ENCODE assay signal across 14 cellular contexts in the genomic region with DNA sequence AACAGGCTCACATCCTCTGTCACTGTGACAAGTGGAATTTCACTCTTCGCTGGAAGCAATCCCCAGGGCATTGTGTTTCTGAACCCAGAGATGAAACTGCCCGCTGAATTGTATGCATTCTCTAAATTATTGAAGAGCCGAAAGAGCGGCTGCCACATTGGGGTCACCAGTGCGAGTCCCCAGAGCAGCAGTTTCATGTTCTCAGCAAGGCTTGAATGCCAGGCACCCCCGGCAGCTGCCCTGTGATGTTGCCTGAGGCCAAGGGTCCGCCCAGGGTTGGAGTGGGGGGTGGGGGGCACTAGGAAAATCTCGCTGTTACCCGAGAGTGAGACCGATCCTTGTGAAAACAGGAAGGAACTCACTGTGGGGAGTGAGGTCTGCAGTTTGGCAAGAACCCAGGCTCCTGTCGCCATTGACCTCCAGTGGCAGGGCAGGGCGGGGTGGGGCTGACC. TPM values are rescaled to one million over a fixed set of nuclear protein-coding genes. Genes with fewer than 3 reads are reported as not detected.
DNase-seq lines count a peak whose midpoint lies in the region; ATAC-seq lines count a peak whose summit lies in the region.
"Had no signal": no experiment of that assay in that cellular context is flagged by ENCODE, and none has a peak within 500 bp of the region (broad histone marks: within the 10 kb centered on the region; RNA-seq: fewer than 3 reads in every experiment).

No MANE protein-coding gene starts in this region.

- H3K9me3 Mint-ChIP-seq in activated T-helper 1 cell treated with anti-CD3 and anti-CD28 coated beads, Interleukin-12 subunit alpha, Interleukin-12 subunit beta, Interleukin-2, Interleukin-4 antibody, amounts not matched to agents 30 ng/mL and 10 ng/mL and 1 ng/mL, durations not matched to agents 14 hours and 24 hours and 36 hours, result no peaks in the 10 kb centered on the region

- no peaks in the 10 kb centered on the region for H3K4me1 Mint-ChIP-seq in activated T-helper 1 cell treated with anti-CD3 and anti-CD28 coated beads, Interleukin-12 subunit alpha, Interleukin-12 subunit beta, Interleukin-2, Interleukin-4 antibody, amounts not matched to agents 30 ng/mL and 10 ng/mL and 1 ng/mL, durations not matched to agents 14 hours and 24 hours and 36 hours (ENCODE audit: low read depth)

- DNase-seq in GF-D8 (lab: John Stamatoyannopoulos, UW), result peak; percentile 6
- DNase-seq in OCI-M1 (lab: John Stamatoyannopoulos, UW), result peak; percentile 11
- DNase-seq in islet precursor cell, result peak; percentile 83
- no peak for DNase-seq in activated T-helper 1 cell treated with anti-CD3 and anti-CD28 coated beads, Interleukin-12 subunit alpha, Interleukin-12 subunit beta, Interleukin-2, Interleukin-4 antibody, amounts not matched to agents 30 ng/mL and 10 ng/mL and 1 ng/mL, durations not matched to agents 14 hours and 24 hours and 36 hours (ENCODE audit: low spot score)
- DNase-seq in NCI-H1930 (lab: John Stamatoyannopoulos, UW), result no peak
- DNase-seq: amniotic stem cell; left cardiac atrium; MG63; stimulated activated CD4-positive, alpha-beta T cell treated with anti-CD3 and anti-CD28 coated beads, Interleukin-12 subunit alpha, Interleukin-12 subunit beta, amount 100 ng/mL, for 4 hours had no signal

- intact Hi-C loops in activated T-helper 1 cell treated with anti-CD3 and anti-CD28 coated beads, Interleukin-12 subunit alpha, Interleukin-12 subunit beta, Interleukin-2, Interleukin-4 antibody, amounts not matched to agents 30 ng/mL and 10 ng/mL and 1 ng/mL, durations not matched to agents 14 hours and 24 hours and 36 hours (cut with micrococcal nuclease), result no loop called here

- no peak overlapping the region for H3K4me3 Mint-ChIP-seq in activated T-helper 1 cell treated with anti-CD3 and anti-CD28 coated beads, Interleukin-12 subunit alpha, Interleukin-12 subunit beta, Interleukin-2, Interleukin-4 antibody, amounts not matched to agents 30 ng/mL and 10 ng/mL and 1 ng/mL, durations not matched to agents 14 hours and 24 hours and 36 hours

- H3K27ac Mint-ChIP-seq in activated T-helper 1 cell treated with anti-CD3 and anti-CD28 coated beads, Interleukin-12 subunit alpha, Interleukin-12 subunit beta, Interleukin-2, Interleukin-4 antibody, amounts not matched to agents 30 ng/mL and 10 ng/mL and 1 ng/mL, durations not matched to agents 14 hours and 24 hours and 36 hours, result no peak overlapping the region

- H3K36me3 Mint-ChIP-seq in activated T-helper 1 cell treated with anti-CD3 and anti-CD28 coated beads, Interleukin-12 subunit alpha, Interleukin-12 subunit beta, Interleukin-2, Interleukin-4 antibody, amounts not matched to agents 30 ng/mL and 10 ng/mL and 1 ng/mL, durations not matched to agents 14 hours and 24 hours and 36 hours (ENCODE audit: low read depth), result no peaks in the 10 kb centered on the region

- ATAC-seq in GM21825 (IDR thresholded peaks at IDR 0.05; ENCODE audit: unreplicated experiment) (peak; percentile 55), GM19467 (IDR thresholded peaks at IDR 0.05; ENCODE audit: unreplicated experiment) (no peak), HG03039 (IDR thresholded peaks at IDR 0.05; ENCODE audit: unreplicated experiment) (no peak)
- ATAC-seq: left cardiac atrium had no signal

- peaks cover 26% of the 10 kb centered on the region for H3K27me3 Mint-ChIP-seq in activated T-helper 1 cell treated with anti-CD3 and anti-CD28 coated beads, Interleukin-12 subunit alpha, Interleukin-12 subunit beta, Interleukin-2, Interleukin-4 antibody, amounts not matched to agents 30 ng/mL and 10 ng/mL and 1 ng/mL, durations not matched to agents 14 hours and 24 hours and 36 hours (ENCODE audit: insufficient read depth)

RNA-seq across cellular contexts. Expression of gene BCAR1, which starts 20.7 kb away (rescaled TPM):
- total RNA-seq in activated T-helper 1 cell treated with anti-CD3 and anti-CD28 coated beads, Interleukin-12 subunit alpha, Interleukin-12 subunit beta, Interleukin-2, Interleukin-4 antibody, amounts not matched to agents 30 ng/mL and 10 ng/mL and 1 ng/mL, durations not matched to agents 14 hours and 24 hours and 36 hours, result 0.13 and 0.61 TPM in 2 replicates

RNA-seq across cellular contexts. Expression of gene CTRB1, which starts 53.3 kb away (rescaled TPM):
- not detected in 2 replicates for total RNA-seq in activated T-helper 1 cell treated with anti-CD3 and anti-CD28 coated beads, Interleukin-12 subunit alpha, Interleukin-12 subunit beta, Interleukin-2, Interleukin-4 antibody, amounts not matched to agents 30 ng/mL and 10 ng/mL and 1 ng/mL, durations not matched to agents 14 hours and 24 hours and 36 hours
- total RNA-seq: dermis microvascular lymphatic vessel endothelial cell, fibroblast of villous mesenchyme had no signal

Comparison
In these comparisons a context has a peak if more than half of its experiments do, and no peak if none do; other contexts are left out.
1. DNase-seq: peak in GF-D8 (single experiment), OCI-M1 (single experiment) and islet precursor cell (single experiment); none in activated T-helper 1 cell treated with anti-CD3 and anti-CD28 coated beads, Interleukin-12 subunit alpha, Interleukin-12 subunit beta, Interleukin-2, Interleukin-4 antibody, amounts not matched to agents 30 ng/mL and 10 ng/mL and 1 ng/mL, durations not matched to agents 14 hours and 24 hours and 36 hours (single experiment) and NCI-H1930 (0 of 2).